Comparison of ENCODE assay signal across 25 cellular contexts in genomic region chr1:234261545-234261944, GRCh38.
"Had no signal": no experiment of that assay in that cellular context is flagged by ENCODE, and none has a peak within 500 bp of the region (broad histone marks: within the 10 kb centered on the region; RNA-seq: fewer than 3 reads in every experiment).

No MANE protein-coding gene starts in this region.

- DNase-seq: colonic mucosa; dermis blood vessel endothelial cell; effector memory CD8-positive, alpha-beta T cell; hypothalamus; immature natural killer cell; islet precursor cell; kidney glomerular epithelial cell; left colon; left ventricle myocardium superior; lower lobe of right lung; mucosa of descending colon; naive B cell; spleen; stimulated activated CD4-positive, alpha-beta T cell treated with anti-CD3 and anti-CD28 coated beads, Interleukin-4, amount 100 ng/mL, for 4 hours; stimulated activated naive CD8-positive, alpha-beta T cell treated with anti-CD3 and anti-CD28 coated beads, Interleukin-15, Interleukin-2, amounts not matched to agents 100 U/mL and 50 U/mL, for 24 hours; substantia nigra; testis; tibial artery had no signal

- H3K9me3 ChIP-seq: colonic mucosa, lower lobe of right lung, neutrophil, testis, tibial artery had no signal

- H3K36me3 ChIP-seq: colonic mucosa, lower lobe of right lung, neutrophil, right atrium auricular region, spleen, tibial artery had no signal

- H3K79me2 ChIP-seq: parathyroid adenoma had no signal

- ATAC-seq: effector memory CD8-positive, alpha-beta T cell; left colon; left ventricle myocardium superior; lower lobe of right lung; mucosa of descending colon; natural killer cell treated with Interleukin-12 subunit alpha and Interleukin-12 subunit beta and Interleukin-15 and Interleukin-18, amount 100 ng/mL, for 72 hours; stimulated activated memory B cell treated with anti-CD40 and anti-IgM and Interleukin-4, amounts not matched to agents 10 μg/mL and 1 μg/mL and 100 μg/mL, for 72 hours; stimulated activated naive CD8-positive, alpha-beta T cell treated with anti-CD3 and anti-CD28 coated beads, Interleukin-15, Interleukin-2, amounts not matched to agents 100 U/mL and 50 U/mL, for 24 hours had no signal

- FAIRE-seq: frontal cortex had no signal

- H3K27me3 ChIP-seq: colonic mucosa, right atrium auricular region, testis had no signal

- H2AFZ ChIP-seq: parathyroid adenoma had no signal

- H3K4me1 ChIP-seq: colonic mucosa, lower lobe of right lung, parathyroid adenoma, right atrium auricular region, testis, tibial artery had no signal

- H3K4me3 ChIP-seq: colonic mucosa, lower lobe of right lung, mucosa of descending colon, right atrium auricular region, skin epidermis, spleen, testis, tibial artery had no signal

- H3K27ac ChIP-seq: colonic mucosa, lower lobe of right lung, neutrophil, parathyroid adenoma, right atrium auricular region, skin epidermis, spleen, testis, tibial artery had no signal

- H3K9ac ChIP-seq: parathyroid adenoma had no signal
